15 cellular contexts compared by ENCODE assay signal in genomic region chr10:62778125-62778524, GRCh38. TPM values are rescaled to one million over a fixed set of nuclear protein-coding genes. Genes with fewer than 3 reads are reported as not detected.
DNase-seq lines count a peak whose midpoint lies in the region; ATAC-seq, FAIRE-seq and TF ChIP-seq lines count a peak whose summit lies in the region.
"Had no signal": no experiment of that assay in that cellular context is flagged by ENCODE, and none has a peak within 500 bp of the region (broad histone marks: within the 10 kb centered on the region; RNA-seq: fewer than 3 reads in every experiment).

No MANE protein-coding gene starts in this region.

- FAIRE-seq in GM12892 (lab: Jason Lieb, UNC), result peak; percentile 48

- TF ChIP-seq POLR2A in GM12892 (IDR thresholded peaks at IDR 0.05; ENCODE audit: low read depth, low read length), result no peak
- no peak for TF ChIP-seq POLR2A in erythroblast (IDR thresholded peaks at IDR 0.05; ENCODE audit: low read length)

- ATAC-seq in GM18861 (IDR thresholded peaks at IDR 0.05; ENCODE audit: unreplicated experiment) (peak; percentile 41), HG02759 (IDR thresholded peaks at IDR 0.05; ENCODE audit: unreplicated experiment) (peak; percentile 41)
- ATAC-seq: heart right ventricle had no signal

- no peak for DNase-seq in GM12892 (ENCODE audit: insufficient read length)
- DNase-seq in NAMALWA (ENCODE audit: low spot score), result peak; percentile 9
- DNase-seq in erythroblast (lab: John Stamatoyannopoulos, UW), result no peak
- no peak for DNase-seq in NK-92 (lab: John Stamatoyannopoulos, UW; ENCODE audit: unreplicated experiment)
- no peak for DNase-seq in stimulated activated naive CD4-positive, alpha-beta T cell treated with Interleukin-2 at 50 U/mL for 16 hours (lab: John Stamatoyannopoulos, UW)
- DNase-seq: activated CD4-positive, alpha-beta T cell treated with anti-CD3 and anti-CD28 coated beads for 4 hours; BE2C; dermis blood vessel endothelial cell; esophagus squamous epithelium; heart right ventricle; kidney glomerular epithelial cell; NCI-H446; T-helper 9 cell had no signal

RNA-seq across cellular contexts. Expression of gene ADO, which starts 26.4 kb away (rescaled TPM):
- polyA plus RNA-seq in GM12892 (2012; ENCODE audit: missing spikeins), result 20.1 TPM

RNA-seq across cellular contexts. Expression of gene EGR2, which starts 38.0 kb away (rescaled TPM):
- 68.4 TPM for polyA plus RNA-seq in GM12892 (2012; ENCODE audit: missing spikeins)
